20 cellular contexts compared by ENCODE assay signal in genomic region chr10:28285816-28286215, GRCh38. TPM values are rescaled to one million over a fixed set of nuclear protein-coding genes. Genes with fewer than 3 reads are reported as not detected.
DNase-seq lines count a peak whose midpoint lies in the region; ATAC-seq, FAIRE-seq and TF ChIP-seq lines count a peak whose summit lies in the region.
"Had no signal": no experiment of that assay in that cellular context is flagged by ENCODE, and none has a peak within 500 bp of the region (broad histone marks: within the 10 kb centered on the region; RNA-seq: fewer than 3 reads in every experiment).

No MANE protein-coding gene starts in this region.

- H3K4me2 ChIP-seq in OCI-LY7 (ENCODE audit: low read length): no peak overlapping the region
- H3K4me2 ChIP-seq: GM23338 had no signal

- FAIRE-seq in bronchial epithelial cell (lab: Jason Lieb, UNC): no peak
- FAIRE-seq: GM12878, GM19239 had no signal

- intact Hi-C loops in OCI-LY7 (cut with micrococcal nuclease; ENCODE audit: unreplicated experiment) (no loop called here), esophagus squamous epithelium (cut with DNase I) (no loop called here)
- intact Hi-C loops in activated CD4-positive, alpha-beta T cell treated with anti-CD3 and anti-CD28 coated beads for 36 hours (cut with DNase I, micrococcal nuclease): no loop called here

- ATAC-seq in HG03139 (IDR thresholded peaks at IDR 0.05; ENCODE audit: unreplicated experiment): no peak
- no peak for ATAC-seq in activated CD4-positive, alpha-beta T cell treated with anti-CD3 and anti-CD28 coated beads for 36 hours
- ATAC-seq: CD8-positive, alpha-beta T cell; GM12878; GM23338; HCT116 had no signal

- TF ChIP-seq POLR2A in esophagus squamous epithelium (IDR thresholded peaks at IDR 0.05): no peak
- no peak for TF ChIP-seq POLR2A in erythroblast (IDR thresholded peaks at IDR 0.05; ENCODE audit: low read length)

- H4K20me1 ChIP-seq in OCI-LY7 (ENCODE audit: insufficient read depth, low read length): no peaks in the 10 kb centered on the region

- peak overlapping the region; percentile 21; the same call in 1 of the 2 replicates for H2AFZ ChIP-seq in OCI-LY7 (ENCODE audit: low read length)
- H2AFZ ChIP-seq: GM23338 had no signal

- no peak overlapping the region for H3K4me3 Mint-ChIP-seq in activated CD4-positive, alpha-beta T cell treated with anti-CD3 and anti-CD28 coated beads for 36 hours
- H3K4me3 Mint-ChIP-seq: CD4-positive, CD25-positive, alpha-beta regulatory T cell; CD8-positive, alpha-beta T cell; GM23338; H9; HFFc6 had no signal

- no peaks in the 10 kb centered on the region for H3K9me3 Mint-ChIP-seq in activated CD4-positive, alpha-beta T cell treated with anti-CD3 and anti-CD28 coated beads for 36 hours (ENCODE audit: low read depth)
- H3K9me3 Mint-ChIP-seq: CD4-positive, CD25-positive, alpha-beta regulatory T cell; CD8-positive, alpha-beta T cell; GM23338; H9; HFFc6 had no signal

- H3K36me3 ChIP-seq in OCI-LY7 (ENCODE audit: insufficient read depth, low read length) (no peaks in the 10 kb centered on the region; the same call in 1 of the 2 replicates), bronchial epithelial cell (ENCODE audit: control insufficient read depth, insufficient read depth, low read length) (no peaks in the 10 kb centered on the region), esophagus squamous epithelium (no peaks in the 10 kb centered on the region)

- H3K27me3 Mint-ChIP-seq in activated CD4-positive, alpha-beta T cell treated with anti-CD3 and anti-CD28 coated beads for 36 hours: no peaks in the 10 kb centered on the region
- H3K27me3 Mint-ChIP-seq: CD4-positive, CD25-positive, alpha-beta regulatory T cell had no signal

- H3K4me1 ChIP-seq in OCI-LY7 (ENCODE audit: insufficient read depth, low read length, poor library complexity, severe bottlenecking): peaks cover 59% of the 10 kb centered on the region
- peaks cover 0 to 51% (median 23%) of the 10 kb centered on the region in 3 donors for H3K4me1 ChIP-seq in esophagus squamous epithelium

- peaks cover 32% of the 10 kb centered on the region; the same call in 1 of the 2 replicates for H3K79me2 ChIP-seq in OCI-LY7 (ENCODE audit: insufficient read depth, low read depth, low read length)

- H3K27ac ChIP-seq in OCI-LY7 (ENCODE audit: low read depth, low read length, poor library complexity, severe bottlenecking): peak overlapping the region; percentile 97
- peak overlapping the region in 3 of 4 donors; percentile 49 to 72 (median 53) for H3K27ac ChIP-seq in esophagus squamous epithelium
- H3K27ac ChIP-seq: C4-2B had no signal

- no TSS peak for BruUV-seq in OCI-LY7 (replicated peaks; lab: Mats Ljungman, UMichigan)

- H3K4me3 ChIP-seq in OCI-LY7 (ENCODE audit: low read depth, low read length, poor library complexity, severe bottlenecking): no peak overlapping the region
- H3K4me3 ChIP-seq in bronchial epithelial cell (ENCODE audit: low read depth, low read length): no peak overlapping the region
- H3K4me3 ChIP-seq in esophagus squamous epithelium: no peak overlapping the region
- H3K4me3 ChIP-seq: GM12878, GM23338 had no signal

- no peaks in the 10 kb centered on the region for H3K9me3 ChIP-seq in OCI-LY7 (ENCODE audit: low read length)
- no peaks in the 10 kb centered on the region for H3K9me3 ChIP-seq in esophagus squamous epithelium
- H3K9me3 ChIP-seq: Caco-2 had no signal

- no peaks in the 10 kb centered on the region for H3K36me3 Mint-ChIP-seq in activated CD4-positive, alpha-beta T cell treated with anti-CD3 and anti-CD28 coated beads for 36 hours (ENCODE audit: low read depth)
- H3K36me3 Mint-ChIP-seq: CD4-positive, CD25-positive, alpha-beta regulatory T cell had no signal

- POLR2A ChIA-PET in OCI-LY7 (lab: Charles Lee): interaction anchor here (2.4 kb wide), 1 partner anchor 18 kb away, joined by 9 read pairs; the partner anchor contains the start of gene MPP7
- POLR2A ChIA-PET in activated CD4-positive, alpha-beta T cell treated with anti-CD3 and anti-CD28 coated beads for 36 hours (lab: Charles Lee): no interaction called here

- TF ChIP-seq CTCF in OCI-LY7 (conservative IDR thresholded peaks at IDR 0.05; ENCODE audit: low read length): no peak
- TF ChIP-seq CTCF in bronchial epithelial cell (IDR thresholded peaks at IDR 0.05; ENCODE audit: insufficient read depth, low read length, severe bottlenecking): no peak
- no peak for TF ChIP-seq CTCF in esophagus squamous epithelium (IDR thresholded peaks at IDR 0.05)

- no peaks in the 10 kb centered on the region for H3K9me2 ChIP-seq in OCI-LY7 (ENCODE audit: insufficient read depth, low read length)

- CTCF ChIA-PET in OCI-LY7 (lab: Charles Lee; ENCODE audit: unreplicated experiment): no interaction called here
- CTCF ChIA-PET in activated CD4-positive, alpha-beta T cell treated with anti-CD3 and anti-CD28 coated beads for 36 hours (lab: Charles Lee): interaction anchor here (0.7 to 2.0 kb wide), 3 partner anchors 13 to 787 kb away, joined by 3 to 5 read pairs (median 4); no protein-coding TSS in a partner anchor

- H3K27ac Mint-ChIP-seq in activated CD4-positive, alpha-beta T cell treated with anti-CD3 and anti-CD28 coated beads for 36 hours: no peak overlapping the region
- H3K27ac Mint-ChIP-seq: CD8-positive, alpha-beta T cell; GM23338; HFFc6 had no signal

- H3K4me1 Mint-ChIP-seq in activated CD4-positive, alpha-beta T cell treated with anti-CD3 and anti-CD28 coated beads for 36 hours: peaks cover 38% of the 10 kb centered on the region

- 44 to 62% methylated on average over 6 of the region's 6 CpGs for WGBS in esophagus squamous epithelium, 2 donors

- no peak for DNase-seq in OCI-LY7 (ENCODE audit: low spot score)
- peak; percentile 68 for DNase-seq in bronchial epithelial cell (ENCODE audit: low read depth)
- DNase-seq in esophagus squamous epithelium (lab: John Stamatoyannopoulos, UW): no peak
- no peak for DNase-seq in T1000 (lab: John Stamatoyannopoulos, UW)
- DNase-seq in erythroblast (lab: John Stamatoyannopoulos, UW): no peak
- no peak for DNase-seq in activated CD4-positive, alpha-beta T cell treated with anti-CD3 and anti-CD28 coated beads for 36 hours
- DNase-seq: Caco-2; CD4-positive, CD25-positive, alpha-beta regulatory T cell; CD8-positive, alpha-beta T cell; DMS153; EL; GDM1; H9; HFFc6 had no signal

- H3K27me3 ChIP-seq in bronchial epithelial cell (ENCODE audit: control insufficient read depth, insufficient read depth, low read length) (no peaks in the 10 kb centered on the region), esophagus squamous epithelium (no peaks in the 10 kb centered on the region)

RNA-seq across cellular contexts. Expression of gene MPP7, which starts 17.0 kb away (rescaled TPM):
- 15.0 and 20.4 TPM in 2 replicates for total RNA-seq in OCI-LY7 (2014; rRNA removed; shearing (Covaris generic))
- total RNA-seq in OCI-LY7 (2022) (19.6 and 26.4 TPM in 2 replicates), bronchial epithelial cell (11.1 and 24.6 TPM in 2 replicates), esophagus squamous epithelium (10 to 100 TPM; 34.3 to 43.3 (median 37.0) TPM)
- 10 to 100 TPM; 10.9 to 11.0 TPM for total RNA-seq in activated CD4-positive, alpha-beta T cell treated with anti-CD3 and anti-CD28 coated beads for 36 hours
